9 cellular contexts compared by ENCODE assay signal in genomic region chr12:26088999-26089398, GRCh38.
DNase-seq lines count a peak whose midpoint lies in the region; ATAC-seq lines count a peak whose summit lies in the region.
"Had no signal": no experiment of that assay in that cellular context is flagged by ENCODE, and none has a peak within 500 bp of the region (broad histone marks: within the 10 kb centered on the region; RNA-seq: fewer than 3 reads in every experiment).

No MANE protein-coding gene starts in this region.

- H3K4me1 ChIP-seq in HAP-1, result peaks cover 3% of the 10 kb centered on the region; the same call in 1 of the 2 replicates

- in situ Hi-C loops in HAP-1 (cut with MboI; ENCODE audit: low sequenced_read_pairs), result no loop called here

- no peak overlapping the region for H3K4me3 ChIP-seq in HAP-1

- no peaks in the 10 kb centered on the region for H3K27me3 ChIP-seq in HAP-1 (ENCODE audit: low read depth)

- no peaks in the 10 kb centered on the region for H3K9me3 ChIP-seq in HAP-1

- H3K36me3 ChIP-seq in HAP-1 (replicated peaks), result no peaks in the 10 kb centered on the region

- DNase-seq in glomerular visceral epithelial cell (ENCODE audit: extremely low spot score), result peak; percentile 22
- no peak for DNase-seq in NCI-H1417 treated with DMSO at 0.1 percent for 48 hours (lab: John Stamatoyannopoulos, UW)
- no peak for DNase-seq in NCI-H345 (lab: John Stamatoyannopoulos, UW)
- DNase-seq in HAP-1 (ENCODE audit: low spot score in 2 of 2), result no peak

- peak; percentile 99 for ATAC-seq in GM18858 (IDR thresholded peaks at IDR 0.05; ENCODE audit: unreplicated experiment)
- peak; percentile 97 for ATAC-seq in GM21528 (IDR thresholded peaks at IDR 0.05; ENCODE audit: low FRiP score, unreplicated experiment)
- peak; percentile 97 for ATAC-seq in HG03378 (IDR thresholded peaks at IDR 0.05; ENCODE audit: unreplicated experiment)
- no peak for ATAC-seq in HG03175 (IDR thresholded peaks at IDR 0.05; ENCODE audit: unreplicated experiment)
- ATAC-seq: sciatic nerve had no signal
